In the genomic region with DNA sequence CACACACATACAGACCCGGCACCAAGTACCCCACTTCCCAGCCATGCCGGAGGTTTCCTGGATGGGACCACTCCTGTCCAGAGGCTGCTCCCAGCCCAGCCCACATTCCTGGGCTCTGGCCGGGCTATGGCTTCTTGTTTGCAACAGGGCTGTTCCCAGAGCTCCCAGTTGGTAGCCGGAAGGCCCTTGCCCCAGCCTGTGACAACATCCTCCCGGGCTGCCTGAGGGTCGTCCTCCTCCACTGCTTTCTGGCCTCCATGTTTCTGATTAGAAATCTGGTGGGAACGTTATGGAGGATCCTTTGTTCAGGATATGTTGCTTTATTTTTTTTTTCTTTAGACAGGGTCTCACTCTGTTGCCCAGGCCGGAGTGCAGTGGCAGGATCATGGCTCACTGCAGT, we compare ENCODE assay signal across 1 cellular context.
TF ChIP-seq lines count a peak whose summit lies in the region.

No MANE protein-coding gene starts in this region.

TF ChIP-seq in GM23338, 12 proteins besides CTCF, POLR2A, EP300 and RAD21 (continued from another document):
- TF ChIP-seq ZNF462 (CRISPR knock-in tag; IDR thresholded peaks at IDR 0.05) = no peak
- no peak for TF ChIP-seq CREB1 (CRISPR knock-in tag; IDR thresholded peaks at IDR 0.05; ENCODE audit: low read depth)
- TF ChIP-seq, protein P1, sequence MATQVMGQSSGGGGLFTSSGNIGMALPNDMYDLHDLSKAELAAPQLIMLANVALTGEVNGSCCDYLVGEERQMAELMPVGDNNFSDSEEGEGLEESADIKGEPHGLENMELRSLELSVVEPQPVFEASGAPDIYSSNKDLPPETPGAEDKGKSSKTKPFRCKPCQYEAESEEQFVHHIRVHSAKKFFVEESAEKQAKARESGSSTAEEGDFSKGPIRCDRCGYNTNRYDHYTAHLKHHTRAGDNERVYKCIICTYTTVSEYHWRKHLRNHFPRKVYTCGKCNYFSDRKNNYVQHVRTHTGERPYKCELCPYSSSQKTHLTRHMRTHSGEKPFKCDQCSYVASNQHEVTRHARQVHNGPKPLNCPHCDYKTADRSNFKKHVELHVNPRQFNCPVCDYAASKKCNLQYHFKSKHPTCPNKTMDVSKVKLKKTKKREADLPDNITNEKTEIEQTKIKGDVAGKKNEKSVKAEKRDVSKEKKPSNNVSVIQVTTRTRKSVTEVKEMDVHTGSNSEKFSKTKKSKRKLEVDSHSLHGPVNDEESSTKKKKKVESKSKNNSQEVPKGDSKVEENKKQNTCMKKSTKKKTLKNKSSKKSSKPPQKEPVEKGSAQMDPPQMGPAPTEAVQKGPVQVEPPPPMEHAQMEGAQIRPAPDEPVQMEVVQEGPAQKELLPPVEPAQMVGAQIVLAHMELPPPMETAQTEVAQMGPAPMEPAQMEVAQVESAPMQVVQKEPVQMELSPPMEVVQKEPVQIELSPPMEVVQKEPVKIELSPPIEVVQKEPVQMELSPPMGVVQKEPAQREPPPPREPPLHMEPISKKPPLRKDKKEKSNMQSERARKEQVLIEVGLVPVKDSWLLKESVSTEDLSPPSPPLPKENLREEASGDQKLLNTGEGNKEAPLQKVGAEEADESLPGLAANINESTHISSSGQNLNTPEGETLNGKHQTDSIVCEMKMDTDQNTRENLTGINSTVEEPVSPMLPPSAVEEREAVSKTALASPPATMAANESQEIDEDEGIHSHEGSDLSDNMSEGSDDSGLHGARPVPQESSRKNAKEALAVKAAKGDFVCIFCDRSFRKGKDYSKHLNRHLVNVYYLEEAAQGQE (IDR thresholded peaks at IDR 0.05; ENCODE audit: unreplicated experiment) = no peak
- no peak for TF ChIP-seq JUNB (IDR thresholded peaks at IDR 0.05; ENCODE audit: unreplicated experiment)
- no peak for TF ChIP-seq POLR2AphosphoS5 (IDR thresholded peaks at IDR 0.05; ENCODE audit: low read depth)
- no peak for TF ChIP-seq ZNF331 (CRISPR knock-in tag; IDR thresholded peaks at IDR 0.05; ENCODE audit: low read depth)
